In genomic region chrX:152896450-152896849, GRCh38 we compare ENCODE assay signal across 16 cellular contexts. TPM values are rescaled to one million over a fixed set of nuclear protein-coding genes. Genes with fewer than 3 reads are reported as not detected.
DNase-seq lines count a peak whose midpoint lies in the region; ATAC-seq, FAIRE-seq and TF ChIP-seq lines count a peak whose summit lies in the region.
"Had no signal": no experiment of that assay in that cellular context is flagged by ENCODE, and none has a peak within 500 bp of the region (broad histone marks: within the 10 kb centered on the region; RNA-seq: fewer than 3 reads in every experiment).

No MANE protein-coding gene starts in this region.

- intact Hi-C loops in left cardiac atrium (cut with DNase I) = no loop called here

- no peak for TF ChIP-seq POLR2A in H54 (IDR thresholded peaks at IDR 0.05; ENCODE audit: low read depth, low read length)

- no peaks in the 10 kb centered on the region for H3K9me3 ChIP-seq in T-helper 17 cell (ENCODE audit: control insufficient read depth, low read length, poor library complexity, severe bottlenecking)
- H3K9me3 ChIP-seq: esophagus muscularis mucosa, uterus had no signal

- FAIRE-seq in H54 (lab: Jason Lieb, UNC) = no peak
- FAIRE-seq: GM19239 had no signal

- H3K36me3 Mint-ChIP-seq in T-helper 17 cell (ENCODE audit: low read depth) = no peaks in the 10 kb centered on the region

- DNase-seq in A172 (ENCODE audit: low spot score) (peak; percentile 72), H54 (ENCODE audit: insufficient read length, low spot score) (peak; percentile 61), T-helper 17 cell (no peak), glomerular visceral epithelial cell (ENCODE audit: extremely low spot score) (peak; percentile 40), COR-L47 (lab: John Stamatoyannopoulos, UW) (no peak), left cardiac atrium (no peak)
- DNase-seq: activated gamma-delta T cell; DMS79 treated with DMSO at 0.1 percent for 48 hours; HCEC 1CT; NCI-H1417; stimulated activated CD4-positive, alpha-beta T cell treated with anti-CD3 and anti-CD28 coated beads, Interleukin-2, amount 100 ng/mL, for 24 hours; uterus had no signal

- no peak for ATAC-seq in T-helper 17 cell
- ATAC-seq in GM19035 (IDR thresholded peaks at IDR 0.05; ENCODE audit: unreplicated experiment) = no peak
- no peak for ATAC-seq in left cardiac atrium
- ATAC-seq in GM19324 (IDR thresholded peaks at IDR 0.05; ENCODE audit: low FRiP score, unreplicated experiment) = no peak

- no peak overlapping the region for H3K4me3 Mint-ChIP-seq in T-helper 17 cell

- H3K27me3 Mint-ChIP-seq in T-helper 17 cell = peaks cover 26% of the 10 kb centered on the region

- no peaks in the 10 kb centered on the region for H3K4me1 Mint-ChIP-seq in T-helper 17 cell

- H3K27ac Mint-ChIP-seq in T-helper 17 cell = peak overlapping the region; percentile 32

RNA-seq across cellular contexts. Expression of gene ZNF185, which starts 1.4 kb away (rescaled TPM):
- 1.7 and 4.9 TPM in 2 replicates for total RNA-seq in A172 (2014; rRNA removed; shearing (Covaris generic))
- total RNA-seq in T-helper 17 cell (10 to 100 TPM in 1 of 2 donors, 1 to 10 TPM in 1; 2.7 to 40.2 TPM), left cardiac atrium (1 to 10 TPM; 1.7 to 3.2 TPM)

Comparison
In these comparisons a context has a peak if more than half of its experiments do, and no peak if none do; other contexts are left out.
1. DNase-seq: peak in A172 (single experiment), H54 (single experiment) and glomerular visceral epithelial cell (single experiment); none in T-helper 17 cell (0 of 3), COR-L47 (single experiment) and left cardiac atrium (single experiment).